ENCODE assay signal across 8 cellular contexts in genomic region chrX:78139160-78140123, GRCh38. TPM values are rescaled to one million over a fixed set of nuclear protein-coding genes. Genes with fewer than 3 reads are reported as not detected.
DNase-seq lines count a peak whose midpoint lies in the region; ATAC-seq, FAIRE-seq and TF ChIP-seq lines count a peak whose summit lies in the region.

A gene with protein sequence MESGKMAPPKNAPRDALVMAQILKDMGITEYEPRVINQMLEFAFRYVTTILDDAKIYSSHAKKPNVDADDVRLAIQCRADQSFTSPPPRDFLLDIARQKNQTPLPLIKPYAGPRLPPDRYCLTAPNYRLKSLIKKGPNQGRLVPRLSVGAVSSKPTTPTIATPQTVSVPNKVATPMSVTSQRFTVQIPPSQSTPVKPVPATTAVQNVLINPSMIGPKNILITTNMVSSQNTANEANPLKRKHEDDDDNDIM (minus strand): TSS chrX:78139650. CDS start chrX:78139611, 39 bp downstream.

- H3K4me1 Mint-ChIP-seq in immature natural killer cell: peaks cover 5 to 9% of the 10 kb centered on the region in 2 donors

- H3K27me3 ChIP-seq in A673 (replicated peaks; ENCODE audit: insufficient read depth, low read depth, low read length, poor library complexity) (no peaks in the 10 kb centered on the region), bronchial epithelial cell (ENCODE audit: control insufficient read depth, insufficient read depth, low read length) (no peaks in the 10 kb centered on the region), spleen (replicated peaks in 1 of 7) (no peaks in the 10 kb centered on the region)

- no peaks in the 10 kb centered on the region for H3K36me3 Mint-ChIP-seq in immature natural killer cell

- H3K27ac ChIP-seq in A673 (ENCODE audit: low read depth, low read length, poor library complexity, severe bottlenecking) (peak within 1 kb of the TSS; percentile 67), spleen (peak within 1 kb of the TSS; percentile 36 to 85 (median 76))

- TF ChIP-seq POLR2A in spleen (IDR thresholded peaks at IDR 0.05): no peak

- H3K27me3 Mint-ChIP-seq in immature natural killer cell (ENCODE audit: low read depth in 3 of 3): peaks cover 1 to 6% (median 3%) of the 10 kb centered on the region in 3 donors

- intact Hi-C loops in A673 (cut with micrococcal nuclease; ENCODE audit: unreplicated experiment): no loop called here
- intact Hi-C loops in spleen (cut with DNase I; ENCODE audit: low total_unique reads): no loop called here

- H3K9me3 Mint-ChIP-seq in immature natural killer cell: no peaks in the 10 kb centered on the region

- H3K36me3 ChIP-seq in A673 (ENCODE audit: insufficient read depth, low read length, poor library complexity, severe bottlenecking) (no peaks in the 10 kb centered on the region), bronchial epithelial cell (ENCODE audit: control insufficient read depth, insufficient read depth, low read length) (no peaks in the 10 kb centered on the region), spleen (peaks cover 0 to 6% (median 0%) of the 10 kb centered on the region in 6 donors)

- H3K4me1 ChIP-seq in A673 (ENCODE audit: insufficient read depth, low read length, poor library complexity, severe bottlenecking) (no peaks in the 10 kb centered on the region), spleen (peaks cover 0 to 15% (median 4%) of the 10 kb centered on the region in 6 donors)

- TF ChIP-seq CTCF in A673 (conservative IDR thresholded peaks at IDR 0.05; ENCODE audit: low read depth, low read length) (no peak), WI38 (IDR thresholded peaks at IDR 0.05; ENCODE audit: low read depth, low read length) (no peak), bronchial epithelial cell (IDR thresholded peaks at IDR 0.05; ENCODE audit: insufficient read depth, low read length, severe bottlenecking) (no peak), spleen (IDR thresholded peaks at IDR 0.05 in 8 of 11, conservative IDR thresholded peaks at IDR 0.05 in 3 of 11) (no peak)

- ATAC-seq in GM18867 (IDR thresholded peaks at IDR 0.05; ENCODE audit: unreplicated experiment): peak; percentile 95
- ATAC-seq in HG03103 (IDR thresholded peaks at IDR 0.05; ENCODE audit: low read depth, unreplicated experiment): peak; percentile 95

- WGBS in spleen, 5 donors: 5 to 57% (median 15%) methylated on average over 34 to 59 of the region's 59 CpGs

- FAIRE-seq in bronchial epithelial cell (lab: Jason Lieb, UNC): no peak

- no peaks in the 10 kb centered on the region for H3K9me3 ChIP-seq in A673 (ENCODE audit: low read depth, low read length, poor library complexity, severe bottlenecking)
- H3K9me3 ChIP-seq in spleen: no peaks in the 10 kb centered on the region

- H3K4me3 ChIP-seq in A673 (ENCODE audit: low read depth, low read length, poor library complexity, severe bottlenecking) (peak within 1 kb of the TSS; percentile 75), WI38 (ENCODE audit: low read depth, low read length) (peak within 1 kb of the TSS; percentile 72), bronchial epithelial cell (ENCODE audit: low read depth, low read length) (peak within 1 kb of the TSS; percentile 57), spleen (peak within 1 kb of the TSS; percentile 54 to 73 (median 58))

- CTCF ChIA-PET in A673 (lab: Charles Lee): interaction anchor here (0.6 kb wide), 1 partner anchor 1453 kb away, joined by 3 read pairs; no protein-coding TSS in a partner anchor

- TSS peak; percentile 46 for BruUV-seq in A673 (replicated peaks; lab: Mats Ljungman, UMichigan)

- peak within 1 kb of the TSS; percentile 58 to 93 (median 82) for H3K27ac Mint-ChIP-seq in immature natural killer cell

- POLR2A ChIA-PET in A673 (lab: Charles Lee; ENCODE audit: low non-redundant PET): interaction anchor here (0.6 kb wide), 1 partner anchor 38 kb away, joined by 12 read pairs; no protein-coding TSS in a partner anchor

- DNase-seq in A673 (ENCODE audit: low spot score) (peak; percentile 91), NCI-H2171 treated with DMSO at 0.1 percent for 48 hours (lab: John Stamatoyannopoulos, UW) (peak; percentile 80), bronchial epithelial cell (ENCODE audit: low read depth) (peak; percentile 69), immature natural killer cell (peak; percentile 76 to 78 (median 78)), spleen (peak; percentile 94)

- H3K4me3 Mint-ChIP-seq in immature natural killer cell: peak within 1 kb of the TSS; percentile 87 to 93 (median 91)

RNA-seq across cellular contexts. Expression of the gene that starts here (rescaled TPM):
- total RNA-seq in A673 (2021) (40.7 and 41.6 TPM in 2 replicates), bronchial epithelial cell (3.8 and 4.2 TPM in 2 replicates), spleen (10 to 100 TPM in 6 of 7 donors, 1 to 10 TPM in 1; 9.8 to 16.0 (median 13.8) TPM)
- polyA plus RNA-seq in immature natural killer cell (10 to 100 TPM; 15.4 to 27.2 (median 16.1) TPM), spleen (1 to 10 TPM; 7.0 to 9.9 (median 7.4) TPM)

Comparison
In these comparisons a context has a peak if more than half of its experiments do, and no peak if none do; other contexts are left out.
1. Peak in every context shown above with its lines: DNase-seq, ATAC-seq, H3K4me3 ChIP-seq and H3K27ac ChIP-seq.